Comparison of ENCODE assay signal across 12 cellular contexts in genomic region chr2:5725794-5726463, GRCh38. TPM values are rescaled to one million over a fixed set of nuclear protein-coding genes. Genes with fewer than 3 reads are reported as not detected.
DNase-seq lines count a peak whose midpoint lies in the region; ATAC-seq, FAIRE-seq and TF ChIP-seq lines count a peak whose summit lies in the region.
"Had no signal": no experiment of that assay in that cellular context is flagged by ENCODE, and none has a peak within 500 bp of the region (broad histone marks: within the 10 kb centered on the region; RNA-seq: fewer than 3 reads in every experiment).

No MANE protein-coding gene starts in this region.

- H3K9me3 Mint-ChIP-seq in nephron: no peaks in the 10 kb centered on the region
- H3K9me3 Mint-ChIP-seq: activated naive CD4-positive, alpha-beta T cell treated with anti-CD3 and anti-CD28 coated beads, Interleukin-2, amount 50 U/mL, for 24 hours had no signal

- no peaks in the 10 kb centered on the region for H3K36me3 ChIP-seq in tibial nerve

- no peak for FAIRE-seq in GM12891 (lab: Jason Lieb, UNC)

- TF ChIP-seq POLR2A in tibial nerve (IDR thresholded peaks at IDR 0.05) (no peak), GM12891 (IDR thresholded peaks at IDR 0.05; ENCODE audit: low read depth, low read length) (no peak)

- peaks cover 18% of the 10 kb centered on the region for H3K27me3 Mint-ChIP-seq in nephron (ENCODE audit: low read depth)

- DNase-seq in NCI-H1436 (lab: John Stamatoyannopoulos, UW): peak; percentile 39
- no peak for DNase-seq in NCI-H1436 treated with DMSO at 0.1 percent for 48 hours (lab: John Stamatoyannopoulos, UW)
- no peak for DNase-seq in right cardiac atrium
- no peak for DNase-seq in tibial nerve (ENCODE audit: low spot score in 2 of 2)
- no peak for DNase-seq in GM12891 (ENCODE audit: insufficient read length, low spot score)
- DNase-seq: NCI-H2107 had no signal

- no peaks in the 10 kb centered on the region for H3K36me3 Mint-ChIP-seq in nephron (ENCODE audit: low read depth)
- H3K36me3 Mint-ChIP-seq: activated naive CD4-positive, alpha-beta T cell treated with anti-CD3 and anti-CD28 coated beads, Interleukin-2, amount 50 U/mL, for 24 hours had no signal

- ATAC-seq in right cardiac atrium (peak; percentile 68 to 86), GM21367 (IDR thresholded peaks at IDR 0.05; ENCODE audit: unreplicated experiment) (no peak), HG02870 (IDR thresholded peaks at IDR 0.05; ENCODE audit: unreplicated experiment) (no peak)

- H3K9me3 ChIP-seq in right cardiac atrium (ENCODE audit: control insufficient read depth, low read length): no peaks in the 10 kb centered on the region
- no peaks in the 10 kb centered on the region for H3K9me3 ChIP-seq in tibial nerve

- H3K4me1 ChIP-seq in right cardiac atrium (ENCODE audit: control insufficient read depth, insufficient read depth, low read length) (no peaks in the 10 kb centered on the region), tibial nerve (no peaks in the 10 kb centered on the region)

- peak overlapping the region; percentile 78 to 90 (median 79) for H3K27ac Mint-ChIP-seq in nephron
- H3K27ac Mint-ChIP-seq: activated naive CD4-positive, alpha-beta T cell treated with anti-CD3 and anti-CD28 coated beads, Interleukin-2, amount 50 U/mL, for 24 hours had no signal

- peak overlapping the region; percentile 27 for H3K4me3 ChIP-seq in right cardiac atrium (ENCODE audit: low read length)
- peak overlapping the region in 3 of 4 donors; percentile 15 to 34 (median 20) for H3K4me3 ChIP-seq in tibial nerve

- peaks cover 9% of the 10 kb centered on the region for H3K4me1 Mint-ChIP-seq in nephron
- H3K4me1 Mint-ChIP-seq: activated naive CD4-positive, alpha-beta T cell treated with anti-CD3 and anti-CD28 coated beads, Interleukin-2, amount 50 U/mL, for 24 hours had no signal

- H3K4me3 Mint-ChIP-seq in nephron: peak overlapping the region; percentile 66 to 81 (median 77)
- H3K4me3 Mint-ChIP-seq: activated naive CD4-positive, alpha-beta T cell treated with anti-CD3 and anti-CD28 coated beads, Interleukin-2, amount 50 U/mL, for 24 hours had no signal

- TF ChIP-seq EP300 in tibial nerve (IDR thresholded peaks at IDR 0.05): no peak

- H3K27ac ChIP-seq in right cardiac atrium (ENCODE audit: low read length) (no peak overlapping the region), tibial nerve (no peak overlapping the region)
- H3K27ac ChIP-seq: 22Rv1, epithelial cell of prostate had no signal

- H3K27me3 ChIP-seq in right cardiac atrium (ENCODE audit: control insufficient read depth, insufficient read depth): no peaks in the 10 kb centered on the region
- no peaks in the 10 kb centered on the region for H3K27me3 ChIP-seq in tibial nerve

- intact Hi-C loops in right cardiac atrium (cut with DNase I): no loop called here

- WGBS in right cardiac atrium: 4% methylated on average over 23 of the region's 23 CpGs
- 9 to 18% methylated on average over 22 to 23 of the region's 23 CpGs for WGBS in tibial nerve, 2 donors

- no peak for TF ChIP-seq CTCF in nephron (IDR thresholded peaks at IDR 0.05; ENCODE audit: unreplicated experiment in 3 of 3)
- no peak for TF ChIP-seq CTCF in tibial nerve (IDR thresholded peaks at IDR 0.05)

TF ChIP-seq in GM12891, 5 proteins besides CTCF, POLR2A, EP300 and RAD21:
- TF ChIP-seq SPI1 (IDR thresholded peaks at IDR 0.05; ENCODE audit: low read depth, low read length) (no peak), TAF1 (IDR thresholded peaks at IDR 0.05; ENCODE audit: low read depth, low read length) (no peak)

RNA-seq across cellular contexts. Expression of gene SOX11, which starts 33.7 kb away (rescaled TPM):
- total RNA-seq in right cardiac atrium (1 to 10 TPM in 1 of 4 donors, under 1 TPM in 3; 0.22 to 1.1 (median 0.60) TPM), tibial nerve (not detected)
- 0.93 TPM for polyA plus RNA-seq in right cardiac atrium
- polyA plus RNA-seq in GM12891 (2012; ENCODE audit: low read depth, missing spikeins): 0.14 TPM

Comparison
In these comparisons a context has a peak if more than half of its experiments do, and no peak if none do; other contexts are left out.
1. ATAC-seq: peak in right cardiac atrium (2 of 2); none in GM21367 (single experiment) and HG02870 (single experiment).